ENCODE assay signal across 2 cellular contexts in genomic region chr2:161123531-161124030, GRCh38.
TF ChIP-seq lines count a peak whose summit lies in the region.

No MANE protein-coding gene starts in this region.

TF ChIP-seq in GM23338, 12 proteins besides CTCF, POLR2A, EP300 and RAD21 (continued from another document):
- TF ChIP-seq ETS1 (IDR thresholded peaks at IDR 0.05) (no peak), ZNF462 (CRISPR knock-in tag; IDR thresholded peaks at IDR 0.05) (no peak), ZNF331 (CRISPR knock-in tag; IDR thresholded peaks at IDR 0.05; ENCODE audit: low read depth) (no peak), EZH2phosphoT487 (IDR thresholded peaks at IDR 0.05; ENCODE audit: unreplicated experiment) (no peak), JUNB (IDR thresholded peaks at IDR 0.05; ENCODE audit: unreplicated experiment) (no peak), CREB1 (CRISPR knock-in tag; IDR thresholded peaks at IDR 0.05; ENCODE audit: low read depth) (no peak), ZNF114 (CRISPR knock-in tag; IDR thresholded peaks at IDR 0.05) (no peak), NANOG (IDR thresholded peaks at IDR 0.05; ENCODE audit: borderline replicate concordance) (no peak), REST (IDR thresholded peaks at IDR 0.05; ENCODE audit: unreplicated experiment) (no peak)

TF ChIP-seq in endothelial cell of umbilical vein, 7 proteins besides CTCF, POLR2A, EP300 and RAD21 (continued from another document):
- no peak for TF ChIP-seq JUN (IDR thresholded peaks at IDR 0.05; ENCODE audit: borderline replicate concordance, insufficient read depth, insufficient read length, low read depth)
